1 cellular context compared by ENCODE assay signal in genomic region chr17:61253293-61253801, GRCh38.
TF ChIP-seq lines count a peak whose summit lies in the region.

No MANE protein-coding gene starts in this region.

TF ChIP-seq in GM23338, 12 proteins besides CTCF, POLR2A, EP300 and RAD21 (continued from another document):
- TF ChIP-seq ZNF462 (CRISPR knock-in tag; IDR thresholded peaks at IDR 0.05) (no peak), ETS1 (IDR thresholded peaks at IDR 0.05) (no peak), EZH2 (IDR thresholded peaks at IDR 0.05; ENCODE audit: low read depth, unreplicated experiment) (no peak), CREB1 (CRISPR knock-in tag; IDR thresholded peaks at IDR 0.05; ENCODE audit: low read depth) (no peak)
